ENCODE assay signal across 26 cellular contexts in the genomic region with DNA sequence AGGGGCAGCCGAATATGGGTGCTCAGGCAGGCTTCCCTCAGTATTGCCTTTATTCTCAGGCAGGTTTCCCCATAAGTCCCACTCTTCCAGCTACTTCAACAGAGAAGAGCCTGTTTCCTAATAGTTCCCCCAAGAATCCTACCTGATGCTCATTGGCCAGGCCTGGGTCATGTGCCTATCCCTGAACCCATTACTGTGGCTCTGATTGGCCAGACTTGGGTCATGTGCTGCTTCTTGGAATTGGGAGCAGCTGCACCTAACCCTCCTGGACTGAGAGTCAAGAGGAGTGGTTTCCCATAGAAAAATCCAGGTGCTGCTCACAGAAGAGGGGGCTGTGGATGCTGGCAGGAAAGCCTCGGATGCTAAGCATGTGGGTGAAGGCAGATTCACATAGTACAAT. TPM values are rescaled to one million over a fixed set of nuclear protein-coding genes. Genes with fewer than 3 reads are reported as not detected.
"Had no signal": no experiment of that assay in that cellular context is flagged by ENCODE, and none has a peak within 500 bp of the region (broad histone marks: within the 10 kb centered on the region; RNA-seq: fewer than 3 reads in every experiment).

No MANE protein-coding gene starts in this region.

- H3K4me3 Mint-ChIP-seq: activated CD4-positive, alpha-beta memory T cell treated with anti-CD3 and anti-CD28 coated beads for 36 hours; activated CD4-positive, alpha-beta T cell treated with anti-CD3 and anti-CD28 coated beads, Interleukin-2, amount 10 ng/mL, durations not matched to agents 7 days and 5 days; activated naive CD4-positive, alpha-beta T cell treated with anti-CD3 and anti-CD28 coated beads, Interleukin-2, amount 10 ng/mL, durations not matched to agents 7 days and 5 days; activated naive CD8-positive, alpha-beta T cell treated with anti-CD3 and anti-CD28 coated beads for 36 hours; activated T-cell treated with anti-CD3 and anti-CD28 coated beads, Interleukin-2, amount 50 U/mL, for 72 hours; T-cell had no signal

- DNase-seq: activated CD4-positive, alpha-beta memory T cell treated with anti-CD3 and anti-CD28 coated beads for 36 hours; activated CD4-positive, alpha-beta T cell treated with anti-CD3 and anti-CD28 coated beads, Interleukin-2, amount 10 ng/mL, durations not matched to agents 7 days and 5 days; activated CD4-positive, CD25-positive, alpha-beta regulatory T cell; activated CD8-positive, alpha-beta memory T cell treated with anti-CD3 and anti-CD28 coated beads for 24 hours; activated gamma-delta T cell treated with Interleukin-2 at 50 U/mL for 16 hours; activated naive CD4-positive, alpha-beta T cell treated with anti-CD3 and anti-CD28 coated beads, Interleukin-2, amount 10 ng/mL, durations not matched to agents 7 days and 5 days; activated naive CD8-positive, alpha-beta T cell treated with anti-CD3 and anti-CD28 coated beads for 36 hours; activated T-cell treated with anti-CD3 and anti-CD28 coated beads, Interleukin-2, amount 50 U/mL, for 72 hours; brain microvascular endothelial cell; cerebellar nuclear complex; Kasumi-1; KBM-7; NCI-H1092; NCI-H1417; NCI-H1930; NCI-H510A treated with DMSO at 0.1 percent for 48 hours; NCI-H69; PC-9; SHP77 treated with DMSO at 0.1 percent for 48 hours; T-cell; T-helper 2 cell; T1000 had no signal

- H3K27ac ChIP-seq: brain microvascular endothelial cell, cardiac muscle cell, PC-9 had no signal

- H3K9me3 Mint-ChIP-seq: activated CD4-positive, alpha-beta memory T cell treated with anti-CD3 and anti-CD28 coated beads for 36 hours; activated CD4-positive, alpha-beta T cell treated with anti-CD3 and anti-CD28 coated beads, Interleukin-2, amount 10 ng/mL, durations not matched to agents 7 days and 5 days; activated naive CD4-positive, alpha-beta T cell treated with anti-CD3 and anti-CD28 coated beads, Interleukin-2, amount 10 ng/mL, durations not matched to agents 7 days and 5 days; activated naive CD8-positive, alpha-beta T cell treated with anti-CD3 and anti-CD28 coated beads for 36 hours; activated T-cell treated with anti-CD3 and anti-CD28 coated beads, Interleukin-2, amount 50 U/mL, for 72 hours; activated T-helper 2 cell treated with anti-CD3 and anti-CD28 coated beads, Interferon-gamma antibody, Interleukin-2, Interleukin-4, amounts not matched to agents 10 μg/mL and 5 μg/mL and 100 μg/mL, durations not matched to agents 14 hours and 24 hours and 36 hours; T-cell had no signal

- H3K36me3 Mint-ChIP-seq: activated CD4-positive, alpha-beta memory T cell treated with anti-CD3 and anti-CD28 coated beads for 36 hours; activated naive CD4-positive, alpha-beta T cell treated with anti-CD3 and anti-CD28 coated beads, Interleukin-2, amount 10 ng/mL, durations not matched to agents 7 days and 5 days; activated naive CD8-positive, alpha-beta T cell treated with anti-CD3 and anti-CD28 coated beads for 36 hours; T-cell had no signal

- ATAC-seq: activated T-cell treated with anti-CD3 and anti-CD28 coated beads, Interleukin-2, amount 50 U/mL, for 72 hours; T-cell had no signal

- H3K27ac Mint-ChIP-seq: activated CD4-positive, alpha-beta memory T cell treated with anti-CD3 and anti-CD28 coated beads for 36 hours; activated CD4-positive, alpha-beta T cell treated with anti-CD3 and anti-CD28 coated beads, Interleukin-2, amount 10 ng/mL, durations not matched to agents 7 days and 5 days; activated naive CD4-positive, alpha-beta T cell treated with anti-CD3 and anti-CD28 coated beads, Interleukin-2, amount 10 ng/mL, durations not matched to agents 7 days and 5 days; activated naive CD8-positive, alpha-beta T cell treated with anti-CD3 and anti-CD28 coated beads for 36 hours; activated T-cell treated with anti-CD3 and anti-CD28 coated beads, Interleukin-2, amount 50 U/mL, for 72 hours; activated T-helper 2 cell treated with anti-CD3 and anti-CD28 coated beads, Interferon-gamma antibody, Interleukin-2, Interleukin-4, amounts not matched to agents 10 μg/mL and 5 μg/mL and 100 μg/mL, durations not matched to agents 14 hours and 24 hours and 36 hours; T-cell had no signal

- H3K27me3 ChIP-seq: brain microvascular endothelial cell, cardiac muscle cell had no signal

RNA-seq across cellular contexts. Expression of gene OPALIN, which starts 21.7 kb away (rescaled TPM):
- total RNA-seq: activated CD4-positive, alpha-beta memory T cell treated with anti-CD3 and anti-CD28 coated beads for 36 hours; activated CD4-positive, alpha-beta T cell treated with anti-CD3 and anti-CD28 coated beads, Interleukin-2, amount 10 ng/mL, durations not matched to agents 7 days and 5 days; activated naive CD8-positive, alpha-beta T cell treated with anti-CD3 and anti-CD28 coated beads for 36 hours; activated T-cell treated with anti-CD3 and anti-CD28 coated beads, Interleukin-2, amount 50 U/mL, for 72 hours; activated T-helper 2 cell treated with anti-CD3 and anti-CD28 coated beads, Interferon-gamma antibody, Interleukin-2, Interleukin-4, amounts not matched to agents 10 μg/mL and 5 μg/mL and 100 μg/mL, durations not matched to agents 14 hours and 24 hours and 36 hours; cardiac muscle cell; PC-9; SK-MEL-5; T-cell had no signal
- polyA plus RNA-seq: adipose tissue, cardiac muscle cell had no signal

RNA-seq across cellular contexts. Expression of gene DNTT, which starts 32.9 kb away (rescaled TPM):
- total RNA-seq: activated CD4-positive, alpha-beta memory T cell treated with anti-CD3 and anti-CD28 coated beads for 36 hours; activated CD4-positive, alpha-beta T cell treated with anti-CD3 and anti-CD28 coated beads, Interleukin-2, amount 10 ng/mL, durations not matched to agents 7 days and 5 days; activated naive CD8-positive, alpha-beta T cell treated with anti-CD3 and anti-CD28 coated beads for 36 hours; activated T-cell treated with anti-CD3 and anti-CD28 coated beads, Interleukin-2, amount 50 U/mL, for 72 hours; activated T-helper 2 cell treated with anti-CD3 and anti-CD28 coated beads, Interferon-gamma antibody, Interleukin-2, Interleukin-4, amounts not matched to agents 10 μg/mL and 5 μg/mL and 100 μg/mL, durations not matched to agents 14 hours and 24 hours and 36 hours; cardiac muscle cell; PC-9; SK-MEL-5 had no signal
- polyA plus RNA-seq: adipose tissue, cardiac muscle cell had no signal
